ENCODE assay signal across 14 cellular contexts in genomic region chr12:118853634-118854033, GRCh38.
DNase-seq lines count a peak whose midpoint lies in the region; ATAC-seq and TF ChIP-seq lines count a peak whose summit lies in the region.
"Had no signal": no experiment of that assay in that cellular context is flagged by ENCODE, and none has a peak within 500 bp of the region (broad histone marks: within the 10 kb centered on the region; RNA-seq: fewer than 3 reads in every experiment).

No MANE protein-coding gene starts in this region.

- no peaks in the 10 kb centered on the region for H3K4me1 Mint-ChIP-seq in CD8-positive, alpha-beta T cell (ENCODE audit: low read depth)

- no peaks in the 10 kb centered on the region for H3K4me1 ChIP-seq in RWPE2 (ENCODE audit: insufficient read depth, poor library complexity, severe bottlenecking)
- no peaks in the 10 kb centered on the region for H3K4me1 ChIP-seq in CD8-positive, alpha-beta T cell (ENCODE audit: insufficient read depth, low read length)
- H3K4me1 ChIP-seq: tibial artery had no signal

- H3K36me3 ChIP-seq in RWPE2 (ENCODE audit: low read depth): no peaks in the 10 kb centered on the region
- no peaks in the 10 kb centered on the region for H3K36me3 ChIP-seq in CD8-positive, alpha-beta T cell (ENCODE audit: insufficient read depth, low read length)
- H3K36me3 ChIP-seq: neutrophil, tibial artery had no signal

- H3K27me3 Mint-ChIP-seq in CD8-positive, alpha-beta T cell (ENCODE audit: low read depth): no peaks in the 10 kb centered on the region

- H3K27me3 ChIP-seq in RWPE2 (ENCODE audit: insufficient read depth, poor library complexity, severe bottlenecking): no peaks in the 10 kb centered on the region
- H3K27me3 ChIP-seq in CD8-positive, alpha-beta T cell (ENCODE audit: insufficient read depth, low read length): no peaks in the 10 kb centered on the region
- H3K27me3 ChIP-seq: neutrophil, tibial artery had no signal

- H3K27ac ChIP-seq in RWPE2 (ENCODE audit: poor library complexity, severe bottlenecking): no peak overlapping the region
- no peak overlapping the region for H3K27ac ChIP-seq in CD8-positive, alpha-beta T cell (ENCODE audit: low read depth, low read length)
- H3K27ac ChIP-seq: coronary artery, neutrophil, tibial artery had no signal

- no peaks in the 10 kb centered on the region for H3K36me3 Mint-ChIP-seq in CD8-positive, alpha-beta T cell

- peaks cover 12% of the 10 kb centered on the region for H3K9me3 Mint-ChIP-seq in CD8-positive, alpha-beta T cell

- H3K9me3 ChIP-seq in RWPE2 (ENCODE audit: severe bottlenecking): no peaks in the 10 kb centered on the region
- H3K9me3 ChIP-seq in CD8-positive, alpha-beta T cell (ENCODE audit: low read length): no peaks in the 10 kb centered on the region
- H3K9me3 ChIP-seq: neutrophil, tibial artery had no signal

- intact Hi-C loops in CD8-positive, alpha-beta T cell (cut with DNase I, micrococcal nuclease): no loop called here

- peak; percentile 26 for TF ChIP-seq CTCF in RWPE2 (IDR thresholded peaks at IDR 0.05; ENCODE audit: poor library complexity, severe bottlenecking)
- no peak for TF ChIP-seq CTCF in CD8-positive, alpha-beta T cell (IDR thresholded peaks at IDR 0.05)

- H3K4me3 ChIP-seq in RWPE2 (ENCODE audit: severe bottlenecking): no peak overlapping the region
- H3K4me3 ChIP-seq in CD8-positive, alpha-beta T cell (ENCODE audit: low read depth, low read length): no peak overlapping the region
- H3K4me3 ChIP-seq: coronary artery, smooth muscle cell, tibial artery had no signal

- POLR2A ChIA-PET in CD8-positive, alpha-beta T cell (lab: Charles Lee): no interaction called here

- peak; percentile 25 for DNase-seq in DMS153 (lab: John Stamatoyannopoulos, UW)
- DNase-seq in DMS153 treated with DMSO at 0.1 percent for 48 hours (lab: John Stamatoyannopoulos, UW; ENCODE audit: unreplicated experiment): no peak
- DNase-seq in EL: peak; percentile 4
- no peak for DNase-seq in RWPE2 (ENCODE audit: low spot score)
- DNase-seq in kidney tubule cell (ENCODE audit: low spot score): peak; percentile 7
- no peak for DNase-seq in SIG-M5 (lab: John Stamatoyannopoulos, UW)
- no peak for DNase-seq in NOMO-1 treated with DMSO at 0.1 percent for 48 hours (lab: John Stamatoyannopoulos, UW; ENCODE audit: unreplicated experiment)
- no peak for DNase-seq in CD8-positive, alpha-beta T cell
- DNase-seq: NCI-H187 treated with DMSO at 0.1 percent for 48 hours, tibial artery had no signal

- no peak overlapping the region for H3K4me3 Mint-ChIP-seq in CD8-positive, alpha-beta T cell

- H3K27ac Mint-ChIP-seq in CD8-positive, alpha-beta T cell: no peak overlapping the region

- ATAC-seq in RWPE2 (ENCODE audit: low read depth): no peak
- no peak for ATAC-seq in CD8-positive, alpha-beta T cell
- ATAC-seq: left colon had no signal

- CTCF ChIA-PET in CD8-positive, alpha-beta T cell (lab: Charles Lee): no interaction called here

Comparison
In these comparisons a context has a peak if more than half of its experiments do, and no peak if none do; other contexts are left out.
1. DNase-seq: peak in DMS153 (single experiment), EL (single experiment) and kidney tubule cell (single experiment); none in DMS153 treated with DMSO at 0.1 percent for 48 hours (single experiment), RWPE2 (single experiment), SIG-M5 (single experiment), NOMO-1 treated with DMSO at 0.1 percent for 48 hours (single experiment) and CD8-positive, alpha-beta T cell (0 of 7).